11 cellular contexts compared by ENCODE assay signal in the genomic region with DNA sequence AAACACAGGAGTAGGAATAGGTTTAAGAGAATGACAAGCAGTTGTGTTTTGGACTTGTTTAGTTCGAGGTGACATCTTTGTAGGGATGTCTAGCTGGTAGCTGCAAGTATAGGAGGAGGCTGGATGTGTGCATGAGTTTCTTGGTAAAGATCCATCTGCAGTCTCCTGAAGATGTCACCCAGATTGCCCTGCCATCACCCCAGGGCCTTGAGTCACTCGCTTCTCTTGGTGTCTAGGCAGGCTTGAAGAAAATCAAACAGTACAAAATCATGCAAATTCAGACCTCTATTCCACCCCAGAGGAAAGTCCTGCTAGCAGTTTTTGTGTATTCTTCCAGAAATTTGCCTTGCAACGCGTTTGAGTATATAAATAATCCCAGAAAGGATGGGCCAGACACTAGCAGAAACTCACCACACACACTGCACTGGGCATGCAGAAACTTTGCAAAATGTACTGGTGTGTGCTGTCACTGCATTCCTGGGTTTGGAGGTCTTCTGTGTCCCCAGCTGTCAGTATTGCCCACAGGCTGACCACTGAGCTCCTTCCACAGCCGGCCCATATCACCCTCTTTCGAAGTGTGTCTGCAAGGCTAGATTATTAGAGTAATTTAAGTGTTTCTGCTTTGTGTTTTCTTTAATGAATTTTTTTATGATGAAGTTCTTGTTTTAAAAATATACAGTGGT. TPM values are rescaled to one million over a fixed set of nuclear protein-coding genes. Genes with fewer than 3 reads are reported as not detected.
DNase-seq lines count a peak whose midpoint lies in the region; ATAC-seq, FAIRE-seq and TF ChIP-seq lines count a peak whose summit lies in the region.
"Had no signal": no experiment of that assay in that cellular context is flagged by ENCODE, and none has a peak within 500 bp of the region (broad histone marks: within the 10 kb centered on the region; RNA-seq: fewer than 3 reads in every experiment).

No MANE protein-coding gene starts in this region.

- peaks cover 44% of the 10 kb centered on the region for H3K4me1 Mint-ChIP-seq in T-helper 17 cell
- peaks cover 17% of the 10 kb centered on the region for H3K4me1 Mint-ChIP-seq in activated T-helper 1 cell treated with anti-CD3 and anti-CD28 coated beads, Interleukin-12 subunit alpha, Interleukin-12 subunit beta, Interleukin-2, Interleukin-4 antibody, amounts not matched to agents 30 ng/mL and 10 ng/mL and 1 ng/mL, durations not matched to agents 14 hours and 24 hours and 36 hours (ENCODE audit: low read depth)
- peaks cover 21% of the 10 kb centered on the region for H3K4me1 Mint-ChIP-seq in activated T-helper 2 cell treated with anti-CD3 and anti-CD28 coated beads, Interferon-gamma antibody, Interleukin-2, Interleukin-4, amounts not matched to agents 10 μg/mL and 5 μg/mL and 100 μg/mL, durations not matched to agents 14 hours and 24 hours and 36 hours (ENCODE audit: low read depth)

- H3K27ac Mint-ChIP-seq in T-helper 17 cell = peak overlapping the region; percentile 78
- no peak overlapping the region for H3K27ac Mint-ChIP-seq in activated T-helper 1 cell treated with anti-CD3 and anti-CD28 coated beads, Interleukin-12 subunit alpha, Interleukin-12 subunit beta, Interleukin-2, Interleukin-4 antibody, amounts not matched to agents 30 ng/mL and 10 ng/mL and 1 ng/mL, durations not matched to agents 14 hours and 24 hours and 36 hours
- H3K27ac Mint-ChIP-seq in activated T-helper 2 cell treated with anti-CD3 and anti-CD28 coated beads, Interferon-gamma antibody, Interleukin-2, Interleukin-4, amounts not matched to agents 10 μg/mL and 5 μg/mL and 100 μg/mL, durations not matched to agents 14 hours and 24 hours and 36 hours = no peak overlapping the region
- H3K27ac Mint-ChIP-seq: T-helper 1 cell treated with Interleukin-12 subunit alpha and Interleukin-12 subunit beta and Interleukin-4 antibody, amounts not matched to agents 30 μg/mL and 1 μg/mL, for 36 hours had no signal

- no peak overlapping the region for H2AFZ ChIP-seq in keratinocyte (ENCODE audit: control insufficient read depth, low read length)

- dilution Hi-C loops in keratinocyte (cut with MboI; ENCODE audit: extremely low pct_ligation_motif_present, low sequenced_read_pairs) = no loop called here

- H3K9me1 ChIP-seq in keratinocyte (ENCODE audit: control insufficient read depth, extremely low read depth, insufficient read depth, low read length) = peaks cover 3% of the 10 kb centered on the region

- ATAC-seq in T-helper 17 cell = no peak

- H3K27me3 ChIP-seq in keratinocyte (ENCODE audit: control insufficient read depth, extremely low read depth, insufficient read depth, low read length) = no peaks in the 10 kb centered on the region
- H3K27me3 ChIP-seq in stomach smooth muscle (ENCODE audit: control insufficient read depth in 1 of 2, insufficient read depth in 2 of 2, low read length in 2 of 2) = no peaks in the 10 kb centered on the region

- H3K36me3 Mint-ChIP-seq in T-helper 17 cell (ENCODE audit: low read depth) = no peaks in the 10 kb centered on the region
- H3K36me3 Mint-ChIP-seq in activated T-helper 1 cell treated with anti-CD3 and anti-CD28 coated beads, Interleukin-12 subunit alpha, Interleukin-12 subunit beta, Interleukin-2, Interleukin-4 antibody, amounts not matched to agents 30 ng/mL and 10 ng/mL and 1 ng/mL, durations not matched to agents 14 hours and 24 hours and 36 hours (ENCODE audit: low read depth) = no peaks in the 10 kb centered on the region
- H3K36me3 Mint-ChIP-seq in activated T-helper 2 cell treated with anti-CD3 and anti-CD28 coated beads, Interferon-gamma antibody, Interleukin-2, Interleukin-4, amounts not matched to agents 10 μg/mL and 5 μg/mL and 100 μg/mL, durations not matched to agents 14 hours and 24 hours and 36 hours (ENCODE audit: low read depth) = no peaks in the 10 kb centered on the region

- peak; percentile 81 for FAIRE-seq in keratinocyte (lab: Jason Lieb, UNC)

- peak overlapping the region; percentile 59 for H3K4me2 ChIP-seq in keratinocyte (ENCODE audit: control insufficient read depth, extremely low read depth, insufficient read depth, low read depth, low read length)

- H3K36me3 ChIP-seq in keratinocyte (ENCODE audit: control insufficient read depth in 2 of 2, extremely low read depth in 1 of 2, insufficient read depth in 2 of 2, low read length in 2 of 2) (no peaks in the 10 kb centered on the region), stomach smooth muscle (ENCODE audit: control insufficient read depth in 2 of 2, insufficient read depth in 2 of 2, low read length in 2 of 2) (no peaks in the 10 kb centered on the region)

- peaks cover 75% of the 10 kb centered on the region for H3K79me2 ChIP-seq in keratinocyte (ENCODE audit: control insufficient read depth, insufficient read depth, low read length)

- H3K9me3 ChIP-seq in T-helper 17 cell (ENCODE audit: control insufficient read depth, low read length, poor library complexity, severe bottlenecking) (no peaks in the 10 kb centered on the region), keratinocyte (ENCODE audit: control insufficient read depth, low read depth, low read length) (no peaks in the 10 kb centered on the region), stomach smooth muscle (ENCODE audit: control insufficient read depth in 2 of 2, low read length in 2 of 2) (no peaks in the 10 kb centered on the region)

- H3K27me3 Mint-ChIP-seq in T-helper 17 cell = no peaks in the 10 kb centered on the region
- H3K27me3 Mint-ChIP-seq in activated T-helper 1 cell treated with anti-CD3 and anti-CD28 coated beads, Interleukin-12 subunit alpha, Interleukin-12 subunit beta, Interleukin-2, Interleukin-4 antibody, amounts not matched to agents 30 ng/mL and 10 ng/mL and 1 ng/mL, durations not matched to agents 14 hours and 24 hours and 36 hours (ENCODE audit: insufficient read depth) = no peaks in the 10 kb centered on the region
- H3K27me3 Mint-ChIP-seq in activated T-helper 2 cell treated with anti-CD3 and anti-CD28 coated beads, Interferon-gamma antibody, Interleukin-2, Interleukin-4, amounts not matched to agents 10 μg/mL and 5 μg/mL and 100 μg/mL, durations not matched to agents 14 hours and 24 hours and 36 hours (ENCODE audit: low read depth) = no peaks in the 10 kb centered on the region

- no peaks in the 10 kb centered on the region for H3K9me3 Mint-ChIP-seq in activated T-helper 1 cell treated with anti-CD3 and anti-CD28 coated beads, Interleukin-12 subunit alpha, Interleukin-12 subunit beta, Interleukin-2, Interleukin-4 antibody, amounts not matched to agents 30 ng/mL and 10 ng/mL and 1 ng/mL, durations not matched to agents 14 hours and 24 hours and 36 hours
- no peaks in the 10 kb centered on the region for H3K9me3 Mint-ChIP-seq in activated T-helper 2 cell treated with anti-CD3 and anti-CD28 coated beads, Interferon-gamma antibody, Interleukin-2, Interleukin-4, amounts not matched to agents 10 μg/mL and 5 μg/mL and 100 μg/mL, durations not matched to agents 14 hours and 24 hours and 36 hours
- H3K9me3 Mint-ChIP-seq: T-helper 1 cell treated with Interleukin-12 subunit alpha and Interleukin-12 subunit beta and Interleukin-4 antibody, amounts not matched to agents 30 μg/mL and 1 μg/mL, for 36 hours had no signal

- peaks cover 53% of the 10 kb centered on the region for H3K4me1 ChIP-seq in keratinocyte (ENCODE audit: control insufficient read depth, extremely low read depth, insufficient read depth, low read length)
- peaks cover 44% of the 10 kb centered on the region for H3K4me1 ChIP-seq in stomach smooth muscle (ENCODE audit: control insufficient read depth, insufficient read depth, low read length)

- H3K9ac ChIP-seq in keratinocyte (ENCODE audit: control insufficient read depth, extremely low read depth, insufficient read depth, low read length) = peak overlapping the region; percentile 35
- H3K9ac ChIP-seq in stomach smooth muscle (ENCODE audit: low read length in 2 of 2) = no peak overlapping the region

- DNase-seq in ELR (ENCODE audit: low read depth) (peak; percentile 64), T-helper 17 cell (no peak), keratinocyte (ENCODE audit: low read depth, low spot score) (no peak), GOT3 (lab: John Stamatoyannopoulos, UW) (no peak)
- no peak for DNase-seq in activated T-helper 1 cell treated with anti-CD3 and anti-CD28 coated beads, Interleukin-12 subunit alpha, Interleukin-12 subunit beta, Interleukin-2, Interleukin-4 antibody, amounts not matched to agents 30 ng/mL and 10 ng/mL and 1 ng/mL, durations not matched to agents 14 hours and 24 hours and 36 hours (ENCODE audit: low spot score)
- no peak for DNase-seq in stimulated activated CD8-positive, alpha-beta memory T cell treated with anti-CD3 and anti-CD28 coated beads, Interleukin-4, amount 100 ng/mL, for 48 hours
- DNase-seq in activated T-helper 2 cell treated with anti-CD3 and anti-CD28 coated beads, Interferon-gamma antibody, Interleukin-2, Interleukin-4, amounts not matched to agents 10 μg/mL and 5 μg/mL and 100 μg/mL, durations not matched to agents 14 hours and 24 hours and 36 hours (ENCODE audit: low spot score) = no peak
- DNase-seq: activated CD4-positive, alpha-beta T cell treated with anti-CD3 and anti-CD28 coated beads for 48 hours; midbrain had no signal

- peak overlapping the region; percentile 92 for H3K27ac ChIP-seq in keratinocyte (ENCODE audit: control insufficient read depth, insufficient read depth, low read length)
- peak overlapping the region; percentile 19 for H3K27ac ChIP-seq in stomach smooth muscle (ENCODE audit: low read length)

- intact Hi-C loops in activated T-helper 1 cell treated with anti-CD3 and anti-CD28 coated beads, Interleukin-12 subunit alpha, Interleukin-12 subunit beta, Interleukin-2, Interleukin-4 antibody, amounts not matched to agents 30 ng/mL and 10 ng/mL and 1 ng/mL, durations not matched to agents 14 hours and 24 hours and 36 hours (cut with micrococcal nuclease) = no loop called here
- intact Hi-C loops in activated T-helper 2 cell treated with anti-CD3 and anti-CD28 coated beads, Interferon-gamma antibody, Interleukin-2, Interleukin-4, amounts not matched to agents 10 μg/mL and 5 μg/mL and 100 μg/mL, durations not matched to agents 14 hours and 24 hours and 36 hours (cut with micrococcal nuclease) = no loop called here

- TF ChIP-seq CTCF in keratinocyte (optimal IDR thresholded peaks at IDR 0.05 in 1 of 3, IDR thresholded peaks at IDR 0.05 in 1 of 3, conservative IDR thresholded peaks at IDR 0.05 in 1 of 3; ENCODE audit: extremely low read depth in 1 of 3, insufficient read depth in 2 of 3, low read length in 3 of 3) = no peak

- no peak overlapping the region for H3K4me3 ChIP-seq in keratinocyte (ENCODE audit: control insufficient read depth in 2 of 3, extremely low read depth in 1 of 3, insufficient read depth in 2 of 3, low read depth in 1 of 3, low read length in 3 of 3)
- H3K4me3 ChIP-seq in stomach smooth muscle (ENCODE audit: low read length in 2 of 2) = no peak overlapping the region

- no peaks in the 10 kb centered on the region for H4K20me1 ChIP-seq in keratinocyte (ENCODE audit: control insufficient read depth, extremely low read depth, insufficient read depth, low read length)

- no peak overlapping the region for H3K4me3 Mint-ChIP-seq in T-helper 17 cell
- no peak overlapping the region for H3K4me3 Mint-ChIP-seq in activated T-helper 1 cell treated with anti-CD3 and anti-CD28 coated beads, Interleukin-12 subunit alpha, Interleukin-12 subunit beta, Interleukin-2, Interleukin-4 antibody, amounts not matched to agents 30 ng/mL and 10 ng/mL and 1 ng/mL, durations not matched to agents 14 hours and 24 hours and 36 hours
- no peak overlapping the region for H3K4me3 Mint-ChIP-seq in activated T-helper 2 cell treated with anti-CD3 and anti-CD28 coated beads, Interferon-gamma antibody, Interleukin-2, Interleukin-4, amounts not matched to agents 10 μg/mL and 5 μg/mL and 100 μg/mL, durations not matched to agents 14 hours and 24 hours and 36 hours (ENCODE audit: low read depth)
- H3K4me3 Mint-ChIP-seq: T-helper 1 cell treated with Interleukin-12 subunit alpha and Interleukin-12 subunit beta and Interleukin-4 antibody, amounts not matched to agents 30 μg/mL and 1 μg/mL, for 36 hours had no signal

RNA-seq across cellular contexts. Expression of a gene that starts 51.5 kb away (rescaled TPM):
- total RNA-seq in T-helper 17 cell = 10 to 100 TPM; 21.5 to 23.0 TPM
- 9.5 to 14.8 TPM (median 11.3 TPM) in 3 replicates for polyA plus RNA-seq in keratinocyte
- polyA plus RNA-seq in keratinocyte (2011; ENCODE audit: low read depth) = 13.2 TPM
- polyA plus RNA-seq in keratinocyte (2011; cell fraction: cytosol; rRNA removed) = 6.0 and 12.5 TPM in 2 replicates
- polyA plus RNA-seq in keratinocyte (2011; cell fraction: nucleus; rRNA removed) = 12.4 and 15.8 TPM in 2 replicates
- 8.1 and 8.2 TPM in 2 replicates for polyA plus RNA-seq in keratinocyte (2012; ENCODE audit: low replicate concordance)
- polyA minus RNA-seq in keratinocyte = 7.1 to 23.4 TPM (median 9.2 TPM) in 3 replicates
- 11.9 TPM for polyA minus RNA-seq in keratinocyte (2011; cell fraction: cytosol; rRNA and poly(A)+ RNA removed)
- 11.7 and 19.9 TPM in 2 replicates for polyA minus RNA-seq in keratinocyte (2011; cell fraction: nucleus; rRNA and poly(A)+ RNA removed)
- 19.8 and 20.0 TPM in 2 replicates for total RNA-seq in activated T-helper 1 cell treated with anti-CD3 and anti-CD28 coated beads, Interleukin-12 subunit alpha, Interleukin-12 subunit beta, Interleukin-2, Interleukin-4 antibody, amounts not matched to agents 30 ng/mL and 10 ng/mL and 1 ng/mL, durations not matched to agents 14 hours and 24 hours and 36 hours
- 15.9 and 16.8 TPM in 2 replicates for total RNA-seq in activated T-helper 2 cell treated with anti-CD3 and anti-CD28 coated beads, Interferon-gamma antibody, Interleukin-2, Interleukin-4, amounts not matched to agents 10 μg/mL and 5 μg/mL and 100 μg/mL, durations not matched to agents 14 hours and 24 hours and 36 hours
